ENCODE assay signal across 1 cellular context in the genomic region with DNA sequence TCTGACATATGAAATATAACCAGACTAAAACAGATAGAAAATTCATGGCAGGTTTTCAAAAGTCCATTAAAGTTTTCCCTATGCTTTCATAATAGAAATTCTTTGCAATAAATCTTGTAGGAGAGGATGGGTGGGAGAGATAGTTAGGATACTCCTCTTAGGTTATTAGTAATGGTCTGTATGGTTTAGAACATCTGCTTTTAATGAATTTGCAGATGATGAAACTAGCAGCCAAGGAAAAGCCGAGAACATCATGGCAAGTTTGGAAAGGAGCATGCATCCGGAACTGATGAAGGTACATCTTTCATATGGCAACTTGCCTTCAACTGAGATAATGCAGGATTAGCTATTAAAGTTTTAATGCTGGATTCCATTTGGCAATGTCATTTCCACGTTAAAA.
TF ChIP-seq lines count a peak whose summit lies in the region.

No MANE protein-coding gene starts in this region.

TF ChIP-seq in H1, 55 proteins besides CTCF, POLR2A, EP300 and RAD21:
- TF ChIP-seq CBX5 (IDR thresholded peaks at IDR 0.05; ENCODE audit: low read depth, low read length) (no peak), RFX5 (IDR thresholded peaks at IDR 0.05; ENCODE audit: borderline replicate concordance, low read depth, low read length) (no peak), JUND (IDR thresholded peaks at IDR 0.05; ENCODE audit: low read length) (no peak), TEAD4 (IDR thresholded peaks at IDR 0.05; ENCODE audit: low read depth, low read length) (no peak), RBBP5 (IDR thresholded peaks at IDR 0.05; ENCODE audit: borderline replicate concordance, low read depth, low read length) (no peak), BCL11A (IDR thresholded peaks at IDR 0.05; ENCODE audit: low read depth in 2 of 2, low read length in 2 of 2) (no peak), RXRA (IDR thresholded peaks at IDR 0.05; ENCODE audit: insufficient read depth, low read depth, low read length) (no peak), ZNF274 (IDR thresholded peaks at IDR 0.05; ENCODE audit: borderline replicate concordance, extremely low read depth, low read length) (no peak), SP4 (IDR thresholded peaks at IDR 0.05; ENCODE audit: low read length) (no peak), SIN3A (conservative IDR thresholded peaks at IDR 0.05 in 1 of 2, IDR thresholded peaks at IDR 0.05 in 1 of 2; ENCODE audit: low read depth in 1 of 2, low read length in 2 of 2) (no peak), EGR1 (IDR thresholded peaks at IDR 0.05; ENCODE audit: borderline replicate concordance, low read depth, low read length) (no peak), POU5F1 (IDR thresholded peaks at IDR 0.05; ENCODE audit: low read depth, low read length) (no peak), SAP30 (IDR thresholded peaks at IDR 0.05; ENCODE audit: insufficient read depth, insufficient replicate concordance, low read length) (no peak), BACH1 (IDR thresholded peaks at IDR 0.05; ENCODE audit: low read length) (no peak), SIX5 (IDR thresholded peaks at IDR 0.05; ENCODE audit: low read depth, low read length) (no peak), PHF8 (conservative IDR thresholded peaks at IDR 0.05; ENCODE audit: low read depth, low read length) (no peak), BRCA1 (IDR thresholded peaks at IDR 0.05; ENCODE audit: low read depth, low read length) (no peak)
- TF ChIP-seq, protein P1, sequence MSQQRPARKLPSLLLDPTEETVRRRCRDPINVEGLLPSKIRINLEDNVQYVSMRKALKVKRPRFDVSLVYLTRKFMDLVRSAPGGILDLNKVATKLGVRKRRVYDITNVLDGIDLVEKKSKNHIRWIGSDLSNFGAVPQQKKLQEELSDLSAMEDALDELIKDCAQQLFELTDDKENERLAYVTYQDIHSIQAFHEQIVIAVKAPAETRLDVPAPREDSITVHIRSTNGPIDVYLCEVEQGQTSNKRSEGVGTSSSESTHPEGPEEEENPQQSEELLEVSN (IDR thresholded peaks at IDR 0.05) = no peak
- TF ChIP-seq, protein P2, sequence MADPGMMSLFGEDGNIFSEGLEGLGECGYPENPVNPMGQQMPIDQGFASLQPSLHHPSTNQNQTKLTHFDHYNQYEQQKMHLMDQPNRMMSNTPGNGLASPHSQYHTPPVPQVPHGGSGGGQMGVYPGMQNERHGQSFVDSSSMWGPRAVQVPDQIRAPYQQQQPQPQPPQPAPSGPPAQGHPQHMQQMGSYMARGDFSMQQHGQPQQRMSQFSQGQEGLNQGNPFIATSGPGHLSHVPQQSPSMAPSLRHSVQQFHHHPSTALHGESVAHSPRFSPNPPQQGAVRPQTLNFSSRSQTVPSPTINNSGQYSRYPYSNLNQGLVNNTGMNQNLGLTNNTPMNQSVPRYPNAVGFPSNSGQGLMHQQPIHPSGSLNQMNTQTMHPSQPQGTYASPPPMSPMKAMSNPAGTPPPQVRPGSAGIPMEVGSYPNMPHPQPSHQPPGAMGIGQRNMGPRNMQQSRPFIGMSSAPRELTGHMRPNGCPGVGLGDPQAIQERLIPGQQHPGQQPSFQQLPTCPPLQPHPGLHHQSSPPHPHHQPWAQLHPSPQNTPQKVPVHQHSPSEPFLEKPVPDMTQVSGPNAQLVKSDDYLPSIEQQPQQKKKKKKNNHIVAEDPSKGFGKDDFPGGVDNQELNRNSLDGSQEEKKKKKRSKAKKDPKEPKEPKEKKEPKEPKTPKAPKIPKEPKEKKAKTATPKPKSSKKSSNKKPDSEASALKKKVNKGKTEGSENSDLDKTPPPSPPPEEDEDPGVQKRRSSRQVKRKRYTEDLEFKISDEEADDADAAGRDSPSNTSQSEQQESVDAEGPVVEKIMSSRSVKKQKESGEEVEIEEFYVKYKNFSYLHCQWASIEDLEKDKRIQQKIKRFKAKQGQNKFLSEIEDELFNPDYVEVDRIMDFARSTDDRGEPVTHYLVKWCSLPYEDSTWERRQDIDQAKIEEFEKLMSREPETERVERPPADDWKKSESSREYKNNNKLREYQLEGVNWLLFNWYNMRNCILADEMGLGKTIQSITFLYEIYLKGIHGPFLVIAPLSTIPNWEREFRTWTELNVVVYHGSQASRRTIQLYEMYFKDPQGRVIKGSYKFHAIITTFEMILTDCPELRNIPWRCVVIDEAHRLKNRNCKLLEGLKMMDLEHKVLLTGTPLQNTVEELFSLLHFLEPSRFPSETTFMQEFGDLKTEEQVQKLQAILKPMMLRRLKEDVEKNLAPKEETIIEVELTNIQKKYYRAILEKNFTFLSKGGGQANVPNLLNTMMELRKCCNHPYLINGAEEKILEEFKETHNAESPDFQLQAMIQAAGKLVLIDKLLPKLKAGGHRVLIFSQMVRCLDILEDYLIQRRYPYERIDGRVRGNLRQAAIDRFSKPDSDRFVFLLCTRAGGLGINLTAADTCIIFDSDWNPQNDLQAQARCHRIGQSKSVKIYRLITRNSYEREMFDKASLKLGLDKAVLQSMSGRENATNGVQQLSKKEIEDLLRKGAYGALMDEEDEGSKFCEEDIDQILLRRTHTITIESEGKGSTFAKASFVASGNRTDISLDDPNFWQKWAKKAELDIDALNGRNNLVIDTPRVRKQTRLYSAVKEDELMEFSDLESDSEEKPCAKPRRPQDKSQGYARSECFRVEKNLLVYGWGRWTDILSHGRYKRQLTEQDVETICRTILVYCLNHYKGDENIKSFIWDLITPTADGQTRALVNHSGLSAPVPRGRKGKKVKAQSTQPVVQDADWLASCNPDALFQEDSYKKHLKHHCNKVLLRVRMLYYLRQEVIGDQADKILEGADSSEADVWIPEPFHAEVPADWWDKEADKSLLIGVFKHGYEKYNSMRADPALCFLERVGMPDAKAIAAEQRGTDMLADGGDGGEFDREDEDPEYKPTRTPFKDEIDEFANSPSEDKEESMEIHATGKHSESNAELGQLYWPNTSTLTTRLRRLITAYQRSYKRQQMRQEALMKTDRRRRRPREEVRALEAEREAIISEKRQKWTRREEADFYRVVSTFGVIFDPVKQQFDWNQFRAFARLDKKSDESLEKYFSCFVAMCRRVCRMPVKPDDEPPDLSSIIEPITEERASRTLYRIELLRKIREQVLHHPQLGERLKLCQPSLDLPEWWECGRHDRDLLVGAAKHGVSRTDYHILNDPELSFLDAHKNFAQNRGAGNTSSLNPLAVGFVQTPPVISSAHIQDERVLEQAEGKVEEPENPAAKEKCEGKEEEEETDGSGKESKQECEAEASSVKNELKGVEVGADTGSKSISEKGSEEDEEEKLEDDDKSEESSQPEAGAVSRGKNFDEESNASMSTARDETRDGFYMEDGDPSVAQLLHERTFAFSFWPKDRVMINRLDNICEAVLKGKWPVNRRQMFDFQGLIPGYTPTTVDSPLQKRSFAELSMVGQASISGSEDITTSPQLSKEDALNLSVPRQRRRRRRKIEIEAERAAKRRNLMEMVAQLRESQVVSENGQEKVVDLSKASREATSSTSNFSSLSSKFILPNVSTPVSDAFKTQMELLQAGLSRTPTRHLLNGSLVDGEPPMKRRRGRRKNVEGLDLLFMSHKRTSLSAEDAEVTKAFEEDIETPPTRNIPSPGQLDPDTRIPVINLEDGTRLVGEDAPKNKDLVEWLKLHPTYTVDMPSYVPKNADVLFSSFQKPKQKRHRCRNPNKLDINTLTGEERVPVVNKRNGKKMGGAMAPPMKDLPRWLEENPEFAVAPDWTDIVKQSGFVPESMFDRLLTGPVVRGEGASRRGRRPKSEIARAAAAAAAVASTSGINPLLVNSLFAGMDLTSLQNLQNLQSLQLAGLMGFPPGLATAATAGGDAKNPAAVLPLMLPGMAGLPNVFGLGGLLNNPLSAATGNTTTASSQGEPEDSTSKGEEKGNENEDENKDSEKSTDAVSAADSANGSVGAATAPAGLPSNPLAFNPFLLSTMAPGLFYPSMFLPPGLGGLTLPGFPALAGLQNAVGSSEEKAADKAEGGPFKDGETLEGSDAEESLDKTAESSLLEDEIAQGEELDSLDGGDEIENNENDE (IDR thresholded peaks at IDR 0.05; ENCODE audit: insufficient replicate concordance, low read length) = no peak
- TF ChIP-seq, protein P3, sequence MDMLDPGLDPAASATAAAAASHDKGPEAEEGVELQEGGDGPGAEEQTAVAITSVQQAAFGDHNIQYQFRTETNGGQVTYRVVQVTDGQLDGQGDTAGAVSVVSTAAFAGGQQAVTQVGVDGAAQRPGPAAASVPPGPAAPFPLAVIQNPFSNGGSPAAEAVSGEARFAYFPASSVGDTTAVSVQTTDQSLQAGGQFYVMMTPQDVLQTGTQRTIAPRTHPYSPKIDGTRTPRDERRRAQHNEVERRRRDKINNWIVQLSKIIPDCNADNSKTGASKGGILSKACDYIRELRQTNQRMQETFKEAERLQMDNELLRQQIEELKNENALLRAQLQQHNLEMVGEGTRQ (IDR thresholded peaks at IDR 0.05; ENCODE audit: low read length) = no peak
